In genomic region chr3:141000691-141001090, GRCh38 we compare ENCODE assay signal across 10 cellular contexts. TPM values are rescaled to one million over a fixed set of nuclear protein-coding genes. Genes with fewer than 3 reads are reported as not detected.
"Had no signal": no experiment of that assay in that cellular context is flagged by ENCODE, and none has a peak within 500 bp of the region (broad histone marks: within the 10 kb centered on the region; RNA-seq: fewer than 3 reads in every experiment).

No MANE protein-coding gene starts in this region.

- H3K36me3 ChIP-seq: right atrium auricular region had no signal

- DNase-seq: activated B cell treated with CpG ODN at 0.5 μM for 24 hours had no signal

- H3K4me3 ChIP-seq: mucosa of descending colon, right atrium auricular region, SK-N-MC had no signal

- H3K27me3 ChIP-seq: right atrium auricular region had no signal

- H3K9me3 ChIP-seq: mucosa of descending colon, right atrium auricular region had no signal

- H3K4me3 Mint-ChIP-seq: activated B cell treated with CpG ODN at 0.5 μM for 24 hours; activated naive CD4-positive, alpha-beta T cell treated with anti-CD3 and anti-CD28 coated beads for 36 hours; brain; naive thymus-derived CD8-positive, alpha-beta T cell; stimulated activated naive B cell treated with anti-CD40 and anti-IgM and Interleukin-4, amounts not matched to agents 10 μg/mL and 1 μg/mL and 100 μg/mL, for 72 hours had no signal

- H3K27ac Mint-ChIP-seq: activated B cell treated with CpG ODN at 0.5 μM for 24 hours; activated naive CD4-positive, alpha-beta T cell treated with anti-CD3 and anti-CD28 coated beads for 36 hours; stimulated activated naive B cell treated with anti-CD40 and anti-IgM and Interleukin-4, amounts not matched to agents 10 μg/mL and 1 μg/mL and 100 μg/mL, for 72 hours had no signal

- H3K4me1 Mint-ChIP-seq: activated B cell treated with CpG ODN at 0.5 μM for 24 hours; brain; stimulated activated naive B cell treated with anti-CD40 and anti-IgM and Interleukin-4, amounts not matched to agents 10 μg/mL and 1 μg/mL and 100 μg/mL, for 72 hours had no signal

- H3K36me3 Mint-ChIP-seq: brain; naive thymus-derived CD8-positive, alpha-beta T cell; stimulated activated naive B cell treated with anti-CD40 and anti-IgM and Interleukin-4, amounts not matched to agents 10 μg/mL and 1 μg/mL and 100 μg/mL, for 72 hours had no signal

- H3K4me1 ChIP-seq: right atrium auricular region had no signal

- H3K27ac ChIP-seq: right atrium auricular region, SK-N-MC had no signal

- H3K9me3 Mint-ChIP-seq: activated B cell treated with CpG ODN at 0.5 μM for 24 hours; activated naive CD4-positive, alpha-beta T cell treated with anti-CD3 and anti-CD28 coated beads for 36 hours; naive thymus-derived CD8-positive, alpha-beta T cell; stimulated activated naive B cell treated with anti-CD40 and anti-IgM and Interleukin-4, amounts not matched to agents 10 μg/mL and 1 μg/mL and 100 μg/mL, for 72 hours had no signal

RNA-seq across cellular contexts. Expression of gene SPSB4, which starts 50.5 kb away (rescaled TPM):
- total RNA-seq: activated B cell treated with CpG ODN at 0.5 μM for 24 hours; activated naive CD4-positive, alpha-beta T cell treated with anti-CD3 and anti-CD28 coated beads for 36 hours; esophagus mucosa; naive thymus-derived CD8-positive, alpha-beta T cell; T-helper 1 cell treated with Interleukin-12 subunit alpha and Interleukin-12 subunit beta and Interleukin-4 antibody, amounts not matched to agents 30 ng/mL and 1 ng/mL, for 36 hours had no signal
- polyA plus RNA-seq: naive thymus-derived CD8-positive, alpha-beta T cell had no signal
